In the genomic region with DNA sequence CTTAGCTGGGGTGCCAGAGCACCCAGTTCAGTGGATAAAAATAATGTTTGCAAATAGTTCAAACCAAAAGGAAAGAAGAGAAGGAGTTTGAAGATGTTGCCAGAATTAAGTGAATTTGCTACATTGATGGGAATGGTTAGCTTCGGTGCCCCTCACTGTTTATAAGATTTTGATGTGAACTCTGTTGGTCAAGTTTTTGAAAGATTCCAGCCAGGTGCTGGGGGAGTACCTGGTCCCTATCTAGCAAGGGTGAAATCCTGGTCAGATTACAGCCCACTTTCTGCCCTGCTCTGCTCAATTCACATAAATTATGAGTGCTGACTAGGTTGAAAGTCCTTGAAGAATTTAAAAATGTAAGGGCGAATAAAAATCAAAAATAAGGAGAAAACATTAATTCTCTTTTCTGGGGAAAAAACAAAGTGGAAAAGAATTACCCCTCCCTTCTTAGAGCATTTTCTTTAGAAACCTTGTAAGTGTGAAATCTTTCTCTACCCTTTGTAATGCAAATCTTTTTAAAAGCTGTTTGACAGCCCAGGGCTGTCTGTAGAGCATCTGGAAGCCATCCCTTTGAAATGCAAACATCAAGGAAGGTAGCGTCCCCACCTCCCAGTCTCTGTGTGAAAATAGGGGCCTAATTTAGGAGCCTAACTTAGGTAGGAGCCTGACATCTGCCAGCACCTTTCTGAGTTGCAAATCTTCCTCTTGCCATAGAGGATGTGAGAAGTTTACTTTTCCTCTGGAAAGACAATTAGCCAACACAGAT, we compare ENCODE assay signal across 20 cellular contexts. TPM values are rescaled to one million over a fixed set of nuclear protein-coding genes. Genes with fewer than 3 reads are reported as not detected.
A peak's percentile ranks its signal among the peaks of the same experiment; 100 is the strongest.
DNase-seq lines count a peak whose midpoint lies in the region; ATAC-seq and TF ChIP-seq lines count a peak whose summit lies in the region.
"Had no signal": no experiment of that assay in that cellular context is flagged by ENCODE, and none has a peak within 500 bp of the region (broad histone marks: within the 10 kb centered on the region; RNA-seq: fewer than 3 reads in every experiment).

No MANE protein-coding gene starts in this region.

- H3K9me3 Mint-ChIP-seq in activated naive CD4-positive, alpha-beta T cell treated with anti-CD3 and anti-CD28 coated beads, Interleukin-2, amount 50 U/mL, for 24 hours, result peaks cover 6% of the 10 kb centered on the region
- no peaks in the 10 kb centered on the region for H3K9me3 Mint-ChIP-seq in endodermal cell
- peaks cover 11 to 14% of the 10 kb centered on the region in 2 donors for H3K9me3 Mint-ChIP-seq in stimulated activated naive CD8-positive, alpha-beta T cell treated with anti-CD3 and anti-CD28 coated beads, Interleukin-15, amount 100 ng/mL, for 72 hours

- ATAC-seq in stimulated activated naive CD8-positive, alpha-beta T cell treated with anti-CD3 and anti-CD28 coated beads, Interleukin-15, amount 100 ng/mL, for 72 hours, result no peak
- ATAC-seq in GM19324 (IDR thresholded peaks at IDR 0.05; ENCODE audit: low FRiP score, unreplicated experiment), result no peak
- no peak for ATAC-seq in GM18909 (IDR thresholded peaks at IDR 0.05; ENCODE audit: poor library complexity, unreplicated experiment)
- ATAC-seq: K562, sciatic nerve had no signal

- no peak overlapping the region for H3K27ac ChIP-seq in endodermal cell (ENCODE audit: low read depth, low read length)

- peaks cover 97% of the 10 kb centered on the region for H3K27me3 ChIP-seq in NT2/D1 (ENCODE audit: insufficient read depth, insufficient read length)
- H3K27me3 ChIP-seq in endodermal cell (ENCODE audit: control insufficient read depth, insufficient read depth, low read length, poor library complexity, severe bottlenecking), result peaks cover 100% of the 10 kb centered on the region

- H3K4me1 ChIP-seq in NT2/D1 (ENCODE audit: insufficient read depth, insufficient read length) (no peaks in the 10 kb centered on the region), endodermal cell (ENCODE audit: control insufficient read depth, insufficient read depth, low read length) (no peaks in the 10 kb centered on the region)

- TF ChIP-seq CTCF in endodermal cell (conservative IDR thresholded peaks at IDR 0.05), result no peak

- H3K9ac ChIP-seq in NT2/D1 (ENCODE audit: insufficient read length, low read depth), result no peak overlapping the region
- H3K9ac ChIP-seq in endodermal cell (ENCODE audit: extremely low read depth, low read length, poor library complexity, severe bottlenecking), result no peak overlapping the region

- H3K27me3 Mint-ChIP-seq in activated naive CD4-positive, alpha-beta T cell treated with anti-CD3 and anti-CD28 coated beads, Interleukin-2, amount 50 U/mL, for 24 hours, result no peaks in the 10 kb centered on the region
- peaks cover 100% of the 10 kb centered on the region for H3K27me3 Mint-ChIP-seq in endodermal cell (ENCODE audit: insufficient read depth)
- no peaks in the 10 kb centered on the region for H3K27me3 Mint-ChIP-seq in stimulated activated naive CD8-positive, alpha-beta T cell treated with anti-CD3 and anti-CD28 coated beads, Interleukin-15, amount 100 ng/mL, for 72 hours

- peaks cover 72% of the 10 kb centered on the region for H3K4me1 Mint-ChIP-seq in activated naive CD4-positive, alpha-beta T cell treated with anti-CD3 and anti-CD28 coated beads, Interleukin-2, amount 50 U/mL, for 24 hours
- H3K4me1 Mint-ChIP-seq in endodermal cell, result peaks cover 8% of the 10 kb centered on the region
- H3K4me1 Mint-ChIP-seq in stimulated activated naive CD8-positive, alpha-beta T cell treated with anti-CD3 and anti-CD28 coated beads, Interleukin-15, amount 100 ng/mL, for 72 hours, result peaks cover 73% of the 10 kb centered on the region

- H3K36me3 Mint-ChIP-seq in activated naive CD4-positive, alpha-beta T cell treated with anti-CD3 and anti-CD28 coated beads, Interleukin-2, amount 50 U/mL, for 24 hours, result peaks cover 18% of the 10 kb centered on the region
- no peaks in the 10 kb centered on the region for H3K36me3 Mint-ChIP-seq in endodermal cell (ENCODE audit: low read depth)

- WGBS in endodermal cell (ENCODE audit: insufficient coverage in 1 of 2, insufficient read length in 1 of 2), 2 experiments, result 0 to 14% methylated on average over 1 to 3 of the region's 3 CpGs

- H3K9me3 ChIP-seq in NT2/D1 (ENCODE audit: insufficient read depth, low read length), result peaks cover 18% of the 10 kb centered on the region; the same call in 1 of the 2 replicates
- H3K9me3 ChIP-seq in endodermal cell (ENCODE audit: control insufficient read depth, low read length), result no peaks in the 10 kb centered on the region

- DNase-seq in activated naive CD4-positive, alpha-beta T cell treated with Interleukin-2 at 50 U/mL for 16 hours, result no peak
- DNase-seq in NT2/D1 (ENCODE audit: low read depth, low spot score) (peak; percentile 83), endodermal cell (peak; percentile 84), A172 (ENCODE audit: low spot score) (no peak)
- no peak for DNase-seq in stimulated activated naive CD8-positive, alpha-beta T cell treated with anti-CD3 and anti-CD28 coated beads, Interleukin-15, amount 100 ng/mL, for 72 hours
- DNase-seq: activated effector memory CD4-positive, alpha-beta T cell treated with anti-CD3 and anti-CD28 coated beads, Interleukin-2, amount 50 U/mL, for 16 hours; central memory CD4-positive, alpha-beta T cell; GDM1; left colon; NCI-H748 treated with DMSO at 0.1 percent for 48 hours; SHP77; stimulated activated naive CD4-positive, alpha-beta T cell treated with Interleukin-2 at 50 U/mL for 16 hours had no signal

- H3K4me3 ChIP-seq in NT2/D1 (ENCODE audit: insufficient read length, low read depth) (no peak overlapping the region), endodermal cell (ENCODE audit: low read length) (no peak overlapping the region)
- H3K4me3 ChIP-seq: K562 had no signal

- H3K36me3 ChIP-seq in NT2/D1 (ENCODE audit: insufficient read depth, insufficient read length, low read length) (no peaks in the 10 kb centered on the region), endodermal cell (ENCODE audit: control insufficient read depth, insufficient read depth, low read length) (no peaks in the 10 kb centered on the region)

- H3K4me3 Mint-ChIP-seq in activated naive CD4-positive, alpha-beta T cell treated with anti-CD3 and anti-CD28 coated beads, Interleukin-2, amount 50 U/mL, for 24 hours, result peak overlapping the region; percentile 95
- H3K4me3 Mint-ChIP-seq in endodermal cell, result no peak overlapping the region
- H3K4me3 Mint-ChIP-seq in stimulated activated naive CD8-positive, alpha-beta T cell treated with anti-CD3 and anti-CD28 coated beads, Interleukin-15, amount 100 ng/mL, for 72 hours, result peak overlapping the region; percentile 61 to 98

- H3K27ac Mint-ChIP-seq in activated naive CD4-positive, alpha-beta T cell treated with anti-CD3 and anti-CD28 coated beads, Interleukin-2, amount 50 U/mL, for 24 hours, result peak overlapping the region; percentile 99
- no peak overlapping the region for H3K27ac Mint-ChIP-seq in endodermal cell
- H3K27ac Mint-ChIP-seq in stimulated activated naive CD8-positive, alpha-beta T cell treated with anti-CD3 and anti-CD28 coated beads, Interleukin-15, amount 100 ng/mL, for 72 hours, result peak overlapping the region in 1 of 2 donors; percentile 93

RNA-seq across cellular contexts. Expression of gene GIMAP5, which starts 1.4 kb away (rescaled TPM):
- total RNA-seq in endodermal cell, result not detected
- not detected for polyA plus RNA-seq in endodermal cell (2013, experiment 1 of 2)
- polyA plus RNA-seq in endodermal cell (2013, experiment 2 of 2), result not detected
- total RNA-seq in A172 (2014; rRNA removed; shearing (Covaris generic)), result not detected in 2 replicates
- polyA plus RNA-seq: BJ, K562, neural cell had no signal

RNA-seq across cellular contexts. Expression of gene GIMAP1, which starts 19.4 kb away (rescaled TPM):
- total RNA-seq in endodermal cell, result not detected
- not detected for polyA plus RNA-seq in endodermal cell (2013, experiment 1 of 2)
- polyA plus RNA-seq in endodermal cell (2013, experiment 2 of 2), result not detected
- total RNA-seq in A172 (2014; rRNA removed; shearing (Covaris generic)), result not detected in 2 replicates
- total RNA-seq: H4 had no signal
- polyA plus RNA-seq: BJ, neural cell had no signal

RNA-seq across cellular contexts. Expression of gene GIMAP2, which starts 50.3 kb away (rescaled TPM):
- not detected for total RNA-seq in endodermal cell
- polyA plus RNA-seq in endodermal cell (2013, experiment 1 of 2), result not detected
- polyA plus RNA-seq in endodermal cell (2013, experiment 2 of 2), result not detected
- 3.0 and 7.5 TPM in 2 replicates for total RNA-seq in A172 (2014; rRNA removed; shearing (Covaris generic))
- polyA plus RNA-seq: neural cell had no signal

Comparison
In these comparisons a context has a peak if more than half of its experiments do, and no peak if none do; other contexts are left out.
1. DNase-seq: peak in NT2/D1 (single experiment) and endodermal cell (single experiment); none in activated naive CD4-positive, alpha-beta T cell treated with Interleukin-2 at 50 U/mL for 16 hours (single experiment), stimulated activated naive CD8-positive, alpha-beta T cell treated with anti-CD3 and anti-CD28 coated beads, Interleukin-15, amount 100 ng/mL, for 72 hours (0 of 2) and A172 (single experiment).